8 cellular contexts compared by ENCODE assay signal in genomic region chr5:171957591-171958251, GRCh38. TPM values are rescaled to one million over a fixed set of nuclear protein-coding genes. Genes with fewer than 3 reads are reported as not detected.
A peak's percentile ranks its signal among the peaks of the same experiment; 100 is the strongest.
DNase-seq lines count a peak whose midpoint lies in the region; ATAC-seq and TF ChIP-seq lines count a peak whose summit lies in the region.

No MANE protein-coding gene starts in this region.

- H3K9me3 ChIP-seq in BLaER1 treated with 17β-estradiol and CSF1 and Interleukin-3, amounts not matched to agents 10 nM and 100 nM (replicated peaks in 1 of 11), result peaks cover 0 to 6% (median 0%) of the 10 kb centered on the region in 11 experiments; a peak in 3 of 22 replicates
- H3K9me3 ChIP-seq in naive thymus-derived CD4-positive, alpha-beta T cell (ENCODE audit: control insufficient read depth in 2 of 3, low read length in 3 of 3), result no peaks in the 10 kb centered on the region
- H3K9me3 ChIP-seq in Caco-2 (no peaks in the 10 kb centered on the region), colonic mucosa (no peaks in the 10 kb centered on the region)

- DNase-seq in activated CD8-positive, alpha-beta memory T cell treated with anti-CD3 and anti-CD28 coated beads, Interleukin-2, amount 50 U/mL, for 24 hours (ENCODE audit: extremely low read depth), result peak; percentile 49
- DNase-seq in naive thymus-derived CD4-positive, alpha-beta T cell, result peak in 8 of 9 donors; percentile 15 to 45 (median 30)
- DNase-seq in mesothelial cell of epicardium (ENCODE audit: low spot score in 2 of 2, unreplicated experiment in 2 of 2), result no peak
- no peak for DNase-seq in GM19240 (ENCODE audit: insufficient read length, low spot score)
- no peak for DNase-seq in Caco-2
- no peak for DNase-seq in colonic mucosa

- no peak overlapping the region for H3K9ac ChIP-seq in BLaER1 treated with 17β-estradiol and CSF1 and Interleukin-3, amounts not matched to agents 10 nM and 100 nM
- no peak overlapping the region for H3K9ac ChIP-seq in colonic mucosa (ENCODE audit: low read depth in 2 of 2, low read length in 2 of 2)

- peak overlapping the region; percentile 9 to 59 (median 40); a peak in 20 of 22 replicates for H3K4me2 ChIP-seq in BLaER1 treated with 17β-estradiol and CSF1 and Interleukin-3, amounts not matched to agents 10 nM and 100 nM

- CTCF ChIA-PET in naive thymus-derived CD4-positive, alpha-beta T cell (lab: Charles Lee), result interaction anchor here (0.6 kb wide), 1 partner anchor 228 kb away, joined by 3 read pairs; no protein-coding TSS in a partner anchor
- CTCF ChIA-PET in Caco-2 (lab: Charles Lee), result no interaction called here

- intact Hi-C loops in naive thymus-derived CD4-positive, alpha-beta T cell (cut with micrococcal nuclease), result no loop called here
- intact Hi-C loops in Caco-2 (cut with micrococcal nuclease; ENCODE audit: unreplicated experiment), result no loop called here
- intact Hi-C loops in colonic mucosa (cut with DNase I), result no loop called here

- H3K9me3 Mint-ChIP-seq in naive thymus-derived CD4-positive, alpha-beta T cell, result no peaks in the 10 kb centered on the region
- H3K9me3 Mint-ChIP-seq in mesothelial cell of epicardium, result no peaks in the 10 kb centered on the region
- no peaks in the 10 kb centered on the region for H3K9me3 Mint-ChIP-seq in Caco-2 (ENCODE audit: unreplicated experiment)

- peaks cover 18 to 65% (median 30%) of the 10 kb centered on the region in 10 experiments for H3K4me1 ChIP-seq in BLaER1 treated with 17β-estradiol and CSF1 and Interleukin-3, amounts not matched to agents 10 nM and 100 nM
- peaks cover 26 to 30% of the 10 kb centered on the region in 2 donors for H3K4me1 ChIP-seq in naive thymus-derived CD4-positive, alpha-beta T cell (ENCODE audit: control insufficient read depth in 2 of 2, insufficient read depth in 2 of 2, low read length in 2 of 2)
- H3K4me1 ChIP-seq in Caco-2, result peaks cover 38% of the 10 kb centered on the region
- peaks cover 8% of the 10 kb centered on the region for H3K4me1 ChIP-seq in colonic mucosa

- POLR2A ChIA-PET in naive thymus-derived CD4-positive, alpha-beta T cell (lab: Charles Lee), result no interaction called here
- POLR2A ChIA-PET in Caco-2 (lab: Charles Lee), result no interaction called here

- no peak overlapping the region; a peak in 1 of 22 replicates for H3K27ac ChIP-seq in BLaER1 treated with 17β-estradiol and CSF1 and Interleukin-3, amounts not matched to agents 10 nM and 100 nM
- H3K27ac ChIP-seq in naive thymus-derived CD4-positive, alpha-beta T cell (ENCODE audit: low read depth, low read length), result peak overlapping the region; percentile 14
- no peak overlapping the region for H3K27ac ChIP-seq in colonic mucosa

- peak overlapping the region in 8 of 9 donors; percentile 64 to 90 (median 74) for H3K27ac Mint-ChIP-seq in naive thymus-derived CD4-positive, alpha-beta T cell
- H3K27ac Mint-ChIP-seq in mesothelial cell of epicardium (no peak overlapping the region), Caco-2 (ENCODE audit: unreplicated experiment) (no peak overlapping the region)

- ATAC-seq in HG02852 (IDR thresholded peaks at IDR 0.05; ENCODE audit: unreplicated experiment), result peak; percentile 32
- ATAC-seq in naive thymus-derived CD4-positive, alpha-beta T cell, result peak; percentile 79

- no peaks in the 10 kb centered on the region for H3K36me3 Mint-ChIP-seq in naive thymus-derived CD4-positive, alpha-beta T cell
- H3K36me3 Mint-ChIP-seq in mesothelial cell of epicardium, result no peaks in the 10 kb centered on the region
- no peaks in the 10 kb centered on the region for H3K36me3 Mint-ChIP-seq in Caco-2 (ENCODE audit: insufficient read depth, unreplicated experiment)

- no peaks in the 10 kb centered on the region for H3K27me3 ChIP-seq in BLaER1 treated with 17β-estradiol and CSF1 and Interleukin-3, amounts not matched to agents 10 nM and 100 nM
- no peaks in the 10 kb centered on the region for H3K27me3 ChIP-seq in naive thymus-derived CD4-positive, alpha-beta T cell (ENCODE audit: control insufficient read depth in 2 of 2, insufficient read depth in 2 of 2, low read length in 2 of 2)
- H3K27me3 ChIP-seq in Caco-2 (replicated peaks; ENCODE audit: control insufficient read depth, insufficient read depth, low read length), result no peaks in the 10 kb centered on the region
- no peaks in the 10 kb centered on the region for H3K27me3 ChIP-seq in colonic mucosa

- H3K4me1 Mint-ChIP-seq in naive thymus-derived CD4-positive, alpha-beta T cell, result peaks cover 31 to 95% (median 73%) of the 10 kb centered on the region in 7 donors
- H3K4me1 Mint-ChIP-seq in mesothelial cell of epicardium, result peaks cover 32% of the 10 kb centered on the region
- peaks cover 27% of the 10 kb centered on the region for H3K4me1 Mint-ChIP-seq in Caco-2 (ENCODE audit: low read depth, unreplicated experiment)

- peaks cover 7 to 20% (median 13%) of the 10 kb centered on the region in 11 experiments; a peak in 19 of 22 replicates for H3K36me3 ChIP-seq in BLaER1 treated with 17β-estradiol and CSF1 and Interleukin-3, amounts not matched to agents 10 nM and 100 nM
- H3K36me3 ChIP-seq in naive thymus-derived CD4-positive, alpha-beta T cell (ENCODE audit: control insufficient read depth in 2 of 3, insufficient read depth in 3 of 3, low read length in 3 of 3), result no peaks in the 10 kb centered on the region
- H3K36me3 ChIP-seq in Caco-2 (ENCODE audit: control insufficient read depth, insufficient read depth, low read length) (no peaks in the 10 kb centered on the region; the same call in 1 of the 2 replicates), colonic mucosa (no peaks in the 10 kb centered on the region)

- peaks cover 67 to 100% (median 99%) of the 10 kb centered on the region in 11 experiments; a peak in 21 of 22 replicates for H4K20me1 ChIP-seq in BLaER1 treated with 17β-estradiol and CSF1 and Interleukin-3, amounts not matched to agents 10 nM and 100 nM

- BruUV-seq in Caco-2 (replicated peaks; lab: Mats Ljungman, UMichigan), result no TSS peak

- H3K27me3 Mint-ChIP-seq in naive thymus-derived CD4-positive, alpha-beta T cell, result no peaks in the 10 kb centered on the region
- H3K27me3 Mint-ChIP-seq in mesothelial cell of epicardium (ENCODE audit: low read depth), result no peaks in the 10 kb centered on the region
- no peaks in the 10 kb centered on the region for H3K27me3 Mint-ChIP-seq in Caco-2 (ENCODE audit: insufficient read depth, unreplicated experiment)

- no peak for TF ChIP-seq CTCF in mesothelial cell of epicardium (IDR thresholded peaks at IDR 0.05; ENCODE audit: unreplicated experiment)
- no peak for TF ChIP-seq CTCF in Caco-2 (IDR thresholded peaks at IDR 0.05; ENCODE audit: insufficient read depth in 1 of 2, low read depth in 1 of 2, low read length in 1 of 2, severe bottlenecking in 1 of 2, unreplicated experiment in 1 of 2)
- no peak for TF ChIP-seq CTCF in colonic mucosa (IDR thresholded peaks at IDR 0.05)

- H3K4me3 ChIP-seq in BLaER1 treated with 17β-estradiol and CSF1 and Interleukin-3, amounts not matched to agents 10 nM and 100 nM, result no peak overlapping the region
- H3K4me3 ChIP-seq in naive thymus-derived CD4-positive, alpha-beta T cell (ENCODE audit: low read length), result no peak overlapping the region
- H3K4me3 ChIP-seq in Caco-2 (ENCODE audit: low read depth, low read length) (no peak overlapping the region), colonic mucosa (no peak overlapping the region)

- peak overlapping the region; percentile 1 to 69 (median 56) for H3K4me3 Mint-ChIP-seq in naive thymus-derived CD4-positive, alpha-beta T cell
- H3K4me3 Mint-ChIP-seq in mesothelial cell of epicardium, result no peak overlapping the region
- H3K4me3 Mint-ChIP-seq in Caco-2 (ENCODE audit: unreplicated experiment), result no peak overlapping the region

RNA-seq across cellular contexts. Expression of gene FBXW11, which starts 48.7 kb away (rescaled TPM):
- 10 to 100 TPM; 29.1 to 40.7 (median 33.6) TPM for total RNA-seq in naive thymus-derived CD4-positive, alpha-beta T cell
- 10 to 100 TPM; 15.0 to 21.5 TPM for polyA plus RNA-seq in naive thymus-derived CD4-positive, alpha-beta T cell
- total RNA-seq in mesothelial cell of epicardium (62.1 to 64.4 TPM (median 64.1 TPM) in 3 replicates), Caco-2 (2022) (46.2 and 46.3 TPM in 2 replicates), colonic mucosa (10 to 100 TPM; 25.9 to 35.5 TPM)

Comparison
In these comparisons a context has a peak if more than half of its experiments do, and no peak if none do; other contexts are left out.
1. DNase-seq: peak in activated CD8-positive, alpha-beta memory T cell treated with anti-CD3 and anti-CD28 coated beads, Interleukin-2, amount 50 U/mL, for 24 hours (single experiment) and naive thymus-derived CD4-positive, alpha-beta T cell (8 of 9); none in mesothelial cell of epicardium (0 of 2), GM19240 (single experiment), Caco-2 (0 of 2) and colonic mucosa (single experiment).
2. H3K27ac Mint-ChIP-seq: peak in naive thymus-derived CD4-positive, alpha-beta T cell (8 of 9); none in mesothelial cell of epicardium (single experiment) and Caco-2 (single experiment).
3. H3K4me3 Mint-ChIP-seq: peak in naive thymus-derived CD4-positive, alpha-beta T cell (10 of 10); none in mesothelial cell of epicardium (single experiment) and Caco-2 (single experiment).